22 cellular contexts compared by ENCODE assay signal in the genomic region with DNA sequence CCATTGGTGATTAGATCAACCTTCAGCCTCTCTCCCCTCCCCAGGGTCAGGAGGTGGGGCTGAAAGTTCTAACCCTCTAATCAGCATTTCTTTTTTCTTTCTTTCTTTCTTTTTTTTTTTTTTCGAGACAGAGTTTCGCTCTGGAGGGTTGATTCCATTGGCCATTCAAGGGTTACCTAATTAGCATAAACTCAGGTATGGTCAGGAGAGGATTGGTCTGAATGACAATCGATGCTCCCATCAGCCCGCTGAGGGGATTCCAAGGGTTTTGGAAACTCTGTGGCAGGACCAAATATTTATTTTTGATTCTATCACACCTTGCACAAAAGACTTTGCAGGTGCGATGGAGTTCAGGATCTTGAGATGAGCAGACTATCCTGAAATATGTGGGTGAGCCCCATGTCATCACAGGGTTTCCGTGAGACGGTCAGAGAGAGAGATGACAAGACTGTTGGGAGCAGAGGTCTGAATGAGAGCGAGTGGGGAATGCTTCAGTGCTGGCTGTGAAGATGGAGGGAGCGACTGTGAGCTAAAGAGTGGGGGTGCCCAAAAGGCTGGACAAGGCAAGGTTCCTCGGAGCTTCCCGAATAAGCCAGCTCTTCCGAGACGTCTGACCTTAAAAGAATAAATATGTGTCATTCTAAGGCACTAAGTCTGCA.
DNase-seq lines count a peak whose midpoint lies in the region; ATAC-seq, FAIRE-seq and TF ChIP-seq lines count a peak whose summit lies in the region.
"Had no signal": no experiment of that assay in that cellular context is flagged by ENCODE, and none has a peak within 500 bp of the region (broad histone marks: within the 10 kb centered on the region; RNA-seq: fewer than 3 reads in every experiment).

No MANE protein-coding gene starts in this region.

- TF ChIP-seq POLR2A in H54 (IDR thresholded peaks at IDR 0.05; ENCODE audit: low read depth, low read length): no peak

- H3K27me3 ChIP-seq in left ventricle myocardium inferior (ENCODE audit: low read depth): no peaks in the 10 kb centered on the region
- H3K27me3 ChIP-seq: MG63, SJCRH30 had no signal

- intact Hi-C loops in left ventricle myocardium inferior (cut with micrococcal nuclease) (no loop called here), left ventricle myocardium superior (cut with micrococcal nuclease) (no loop called here)

- H3K4me1 Mint-ChIP-seq in WTC11: peaks cover 12% of the 10 kb centered on the region

- H3K9me3 ChIP-seq in left ventricle myocardium inferior (replicated peaks): no peaks in the 10 kb centered on the region

- no peak for FAIRE-seq in H54 (lab: Jason Lieb, UNC)
- FAIRE-seq: GM18507, RCC 7860 had no signal

- peak overlapping the region; percentile 73 for H3K27ac Mint-ChIP-seq in WTC11

- no peaks in the 10 kb centered on the region for H3K36me3 ChIP-seq in left ventricle myocardium inferior
- H3K36me3 ChIP-seq: MG63, SJCRH30 had no signal

- H3K9me3 Mint-ChIP-seq in WTC11: peaks cover 7% of the 10 kb centered on the region

- H3K27me3 Mint-ChIP-seq in WTC11 (ENCODE audit: low read depth): no peaks in the 10 kb centered on the region; the same call in 1 of the 2 replicates

- H3K4me1 ChIP-seq in left ventricle myocardium inferior: peaks cover 31% of the 10 kb centered on the region

- no peak overlapping the region for H3K4me3 Mint-ChIP-seq in WTC11

- peak overlapping the region; percentile 93 for H3K27ac ChIP-seq in left ventricle myocardium inferior (replicated peaks)
- H3K27ac ChIP-seq: GM23248, HL-60, SJCRH30 had no signal

- ATAC-seq in left ventricle myocardium superior (no peak), WTC11 (peak; percentile 88), HG03432 (IDR thresholded peaks at IDR 0.05; ENCODE audit: unreplicated experiment) (no peak)
- ATAC-seq: SK-N-SH treated with all-trans-retinoic acid at 6 μM for 48 hours had no signal

- peak overlapping the region; percentile 59 for H3K4me3 ChIP-seq in left ventricle myocardium inferior
- H3K4me3 ChIP-seq: GM23248, MG63, SJCRH30 had no signal

- TF ChIP-seq CTCF in left ventricle myocardium inferior (IDR thresholded peaks at IDR 0.05; ENCODE audit: borderline replicate concordance) (no peak), WTC11 (IDR thresholded peaks at IDR 0.05) (no peak)

- 0 out of 2 replicates have a peak, but pooled peaks cover 5% of the 10 kb centered on the region for H3K36me3 Mint-ChIP-seq in WTC11

- DNase-seq in left ventricle myocardium inferior: no peak
- DNase-seq in left ventricle myocardium superior: no peak
- no peak for DNase-seq in WTC11 (ENCODE audit: low spot score)
- peak; percentile 41 for DNase-seq in iPS-NIHi11 (ENCODE audit: low spot score)
- DNase-seq in NCI-H1417 treated with DMSO at 0.1 percent for 48 hours (lab: John Stamatoyannopoulos, UW): no peak
- DNase-seq in H54 (ENCODE audit: insufficient read length, low spot score): no peak
- DNase-seq: Calu3, DMS79 treated with DMSO at 0.1 percent for 48 hours, GM23248, KBM-7, MG63, NCI-H1105 treated with DMSO at 0.1 percent for 48 hours, NCI-H2029, NCI-H446, NCI-H524 treated with DMSO at 0.1 percent for 48 hours, NCI-H774, SJCRH30 had no signal

- CTCF ChIA-PET in WTC11 (lab: Charles Lee): interaction anchor here (1.4 kb wide), 1 partner anchor 187 kb away, joined by 3 read pairs; no protein-coding TSS in a partner anchor

- POLR2A ChIA-PET in WTC11 (lab: Charles Lee): no interaction called here

TF ChIP-seq in WTC11, 78 proteins besides CTCF, POLR2A, EP300 and RAD21:
- TF ChIP-seq ZNF317 (CRISPR knock-in tag; IDR thresholded peaks at IDR 0.05; ENCODE audit: borderline replicate concordance, low read depth) (no peak), FOXP1 (CRISPR knock-in tag; IDR thresholded peaks at IDR 0.05; ENCODE audit: borderline replicate concordance) (no peak), CBFB (CRISPR knock-in tag; IDR thresholded peaks at IDR 0.05; ENCODE audit: low read depth) (no peak), ATF1 (CRISPR knock-in tag; IDR thresholded peaks at IDR 0.05) (no peak), MLX (CRISPR knock-in tag; IDR thresholded peaks at IDR 0.05) (no peak), ELF4 (CRISPR knock-in tag; IDR thresholded peaks at IDR 0.05; ENCODE audit: low read depth) (no peak), GABPB1 (CRISPR knock-in tag; IDR thresholded peaks at IDR 0.05) (no peak), FOXJ3 (CRISPR knock-in tag; IDR thresholded peaks at IDR 0.05; ENCODE audit: borderline replicate concordance) (no peak), ESRRA (CRISPR knock-in tag; IDR thresholded peaks at IDR 0.05; ENCODE audit: borderline replicate concordance) (no peak), E2F4 (CRISPR knock-in tag; IDR thresholded peaks at IDR 0.05; ENCODE audit: borderline replicate concordance, low read depth) (no peak)
- TF ChIP-seq, protein P1, sequence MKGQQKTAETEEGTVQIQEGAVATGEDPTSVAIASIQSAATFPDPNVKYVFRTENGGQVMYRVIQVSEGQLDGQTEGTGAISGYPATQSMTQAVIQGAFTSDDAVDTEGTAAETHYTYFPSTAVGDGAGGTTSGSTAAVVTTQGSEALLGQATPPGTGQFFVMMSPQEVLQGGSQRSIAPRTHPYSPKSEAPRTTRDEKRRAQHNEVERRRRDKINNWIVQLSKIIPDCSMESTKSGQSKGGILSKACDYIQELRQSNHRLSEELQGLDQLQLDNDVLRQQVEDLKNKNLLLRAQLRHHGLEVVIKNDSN (CRISPR knock-in tag; IDR thresholded peaks at IDR 0.05): no peak
- TF ChIP-seq, protein P2, sequence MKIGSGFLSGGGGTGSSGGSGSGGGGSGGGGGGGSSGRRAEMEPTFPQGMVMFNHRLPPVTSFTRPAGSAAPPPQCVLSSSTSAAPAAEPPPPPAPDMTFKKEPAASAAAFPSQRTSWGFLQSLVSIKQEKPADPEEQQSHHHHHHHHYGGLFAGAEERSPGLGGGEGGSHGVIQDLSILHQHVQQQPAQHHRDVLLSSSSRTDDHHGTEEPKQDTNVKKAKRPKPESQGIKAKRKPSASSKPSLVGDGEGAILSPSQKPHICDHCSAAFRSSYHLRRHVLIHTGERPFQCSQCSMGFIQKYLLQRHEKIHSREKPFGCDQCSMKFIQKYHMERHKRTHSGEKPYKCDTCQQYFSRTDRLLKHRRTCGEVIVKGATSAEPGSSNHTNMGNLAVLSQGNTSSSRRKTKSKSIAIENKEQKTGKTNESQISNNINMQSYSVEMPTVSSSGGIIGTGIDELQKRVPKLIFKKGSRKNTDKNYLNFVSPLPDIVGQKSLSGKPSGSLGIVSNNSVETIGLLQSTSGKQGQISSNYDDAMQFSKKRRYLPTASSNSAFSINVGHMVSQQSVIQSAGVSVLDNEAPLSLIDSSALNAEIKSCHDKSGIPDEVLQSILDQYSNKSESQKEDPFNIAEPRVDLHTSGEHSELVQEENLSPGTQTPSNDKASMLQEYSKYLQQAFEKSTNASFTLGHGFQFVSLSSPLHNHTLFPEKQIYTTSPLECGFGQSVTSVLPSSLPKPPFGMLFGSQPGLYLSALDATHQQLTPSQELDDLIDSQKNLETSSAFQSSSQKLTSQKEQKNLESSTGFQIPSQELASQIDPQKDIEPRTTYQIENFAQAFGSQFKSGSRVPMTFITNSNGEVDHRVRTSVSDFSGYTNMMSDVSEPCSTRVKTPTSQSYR (CRISPR knock-in tag; IDR thresholded peaks at IDR 0.05): no peak
